1 cellular context compared by ENCODE assay signal in genomic region chr4:169384741-169385140, GRCh38.
TF ChIP-seq lines count a peak whose summit lies in the region.

No MANE protein-coding gene starts in this region.

TF ChIP-seq in SK-N-SH, 30 proteins besides CTCF, POLR2A, EP300 and RAD21 (continued from another document):
- TF ChIP-seq IRF3 (IDR thresholded peaks at IDR 0.05; ENCODE audit: low read depth, low read length): no peak
- no peak for TF ChIP-seq TAF1 (IDR thresholded peaks at IDR 0.05; ENCODE audit: borderline replicate concordance, low read depth, low read length)
- TF ChIP-seq FOXJ3 (CRISPR knock-in tag; IDR thresholded peaks at IDR 0.05): no peak
- TF ChIP-seq MEF2A (IDR thresholded peaks at IDR 0.05; ENCODE audit: borderline replicate concordance, low read depth): no peak
- TF ChIP-seq RXRA (IDR thresholded peaks at IDR 0.05; ENCODE audit: borderline replicate concordance, low read depth): no peak
